ENCODE assay signal across 27 cellular contexts in the genomic region with DNA sequence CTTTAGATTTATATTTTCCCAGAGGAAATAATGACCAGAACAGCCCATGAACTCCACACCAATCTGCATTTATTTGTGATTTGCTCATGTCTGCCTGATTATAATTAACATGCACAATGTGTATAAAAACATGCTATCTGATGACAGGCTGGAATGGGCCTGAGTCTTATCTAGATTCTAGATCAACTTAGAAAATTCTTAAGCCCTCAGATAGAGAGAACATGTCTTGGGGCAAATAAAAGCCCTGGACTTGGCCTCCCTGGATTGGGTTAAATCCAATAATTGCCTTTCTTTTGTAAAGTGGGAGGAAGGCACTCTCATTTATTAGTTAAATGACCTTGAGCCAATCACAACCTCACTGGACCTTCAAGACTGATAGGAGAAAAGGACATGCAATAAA.
"Had no signal": no experiment of that assay in that cellular context is flagged by ENCODE, and none has a peak within 500 bp of the region (broad histone marks: within the 10 kb centered on the region; RNA-seq: fewer than 3 reads in every experiment).

No MANE protein-coding gene starts in this region.

- H3K9me3 ChIP-seq: ascending aorta, SJSA1 had no signal

- H3K9ac ChIP-seq: KMS-11 had no signal

- ATAC-seq: activated CD8-positive, alpha-beta memory T cell treated with anti-CD3 and anti-CD28 coated beads, Interleukin-2, amount 10 ng/mL, durations not matched to agents 7 days and 5 days; Panc1 had no signal

- H3K27me3 ChIP-seq: ascending aorta, cardiac muscle cell, SJSA1 had no signal

- H3K4me1 ChIP-seq: ascending aorta had no signal

- H3K36me3 ChIP-seq: ascending aorta, cardiac muscle cell, WERI-Rb-1 had no signal

- DNase-seq: activated CD4-positive, alpha-beta memory T cell treated with anti-CD3 and anti-CD28 coated beads, Interleukin-2, amount 10 ng/mL, durations not matched to agents 7 days and 5 days; activated CD4-positive, alpha-beta T cell treated with anti-CD3 and anti-CD28 coated beads for 1 hour; activated CD4-positive, alpha-beta T cell treated with anti-CD3 and anti-CD28 coated beads for 48 hours; activated CD4-positive, CD25-positive, alpha-beta regulatory T cell; activated CD8-positive, alpha-beta memory T cell treated with anti-CD3 and anti-CD28 coated beads for 24 hours; activated CD8-positive, alpha-beta memory T cell treated with anti-CD3 and anti-CD28 coated beads, Interleukin-2, amount 10 ng/mL, durations not matched to agents 7 days and 5 days; activated CD8-positive, alpha-beta memory T cell treated with anti-CD3 and anti-CD28 coated beads, Interleukin-2, amount 50 U/mL, for 48 hours; activated effector memory CD4-positive, alpha-beta T cell treated with Interleukin-2 at 50 U/mL for 16 hours; activated naive CD4-positive, alpha-beta T cell treated with anti-CD3 and anti-CD28 coated beads, Interleukin-2, amount 10 ng/mL, durations not matched to agents 7 days and 5 days; activated T-cell treated with anti-CD3 and anti-CD28 coated beads, Interleukin-2, amount 50 U/mL, for 48 hours; amygdala; NCI-H1092 treated with DMSO at 0.1 percent for 48 hours; NCI-H1694; NCI-H1930; NCI-H2081 treated with DMSO at 0.1 percent for 48 hours; NCI-H226; NCI-H446 treated with DMSO at 0.1 percent for 48 hours; NCI-H524; RPMI8226; SHP77 treated with DMSO at 0.1 percent for 48 hours; T1000; WERI-Rb-1 had no signal

- H3K4me3 ChIP-seq: ascending aorta, cardiac muscle cell, SJSA1 had no signal
